ENCODE assay signal across 1 cellular context in genomic region chr15:55407949-55408766, GRCh38.
TF ChIP-seq lines count a peak whose summit lies in the region.

Gene CCPG1 (minus strand): TSS chr15:55408359. CDS start chr15:55389424, 18,935 bp downstream.
Gene PIERCE2 (plus strand): TSS chr15:55408495. CDS start chr15:55408769, 274 bp downstream.

TF ChIP-seq in HepG2, 621 proteins besides CTCF, POLR2A, EP300 and RAD21 (continued from another document and continues in another):
- no peak for TF ChIP-seq ETS1 (CRISPR knock-in tag; IDR thresholded peaks at IDR 0.05)
- no peak for TF ChIP-seq ZBTB1 (CRISPR knock-in tag; IDR thresholded peaks at IDR 0.05; ENCODE audit: borderline replicate concordance)
- TF ChIP-seq, protein P1, sequence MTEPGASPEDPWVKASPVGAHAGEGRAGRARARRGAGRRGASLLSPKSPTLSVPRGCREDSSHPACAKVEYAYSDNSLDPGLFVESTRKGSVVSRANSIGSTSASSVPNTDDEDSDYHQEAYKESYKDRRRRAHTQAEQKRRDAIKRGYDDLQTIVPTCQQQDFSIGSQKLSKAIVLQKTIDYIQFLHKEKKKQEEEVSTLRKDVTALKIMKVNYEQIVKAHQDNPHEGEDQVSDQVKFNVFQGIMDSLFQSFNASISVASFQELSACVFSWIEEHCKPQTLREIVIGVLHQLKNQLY (CRISPR knock-in tag; IDR thresholded peaks at IDR 0.05) = 0 out of 2 replicates have a peak, but pooled peaks have one; percentile 13
- peak; percentile 32; the same call in 1 of the 2 replicates for TF ChIP-seq HOMEZ (CRISPR knock-in tag; IDR thresholded peaks at IDR 0.05; ENCODE audit: low read depth)
- TF ChIP-seq SIX1 (CRISPR knock-in tag; IDR thresholded peaks at IDR 0.05; ENCODE audit: borderline replicate concordance) = no peak
- TF ChIP-seq ZNF563 (CRISPR knock-in tag; IDR thresholded peaks at IDR 0.05) = peak; percentile 63; the same call in 1 of the 2 replicates
- no peak for TF ChIP-seq ZC3H4 (CRISPR knock-in tag; IDR thresholded peaks at IDR 0.05; ENCODE audit: borderline replicate concordance)
- no peak for TF ChIP-seq PHF5A (CRISPR knock-in tag; IDR thresholded peaks at IDR 0.05; ENCODE audit: low read depth, unreplicated experiment)
- TF ChIP-seq ZEB1 (IDR thresholded peaks at IDR 0.05; ENCODE audit: insufficient replicate concordance, low read depth) = no peak
- TF ChIP-seq HHEX (CRISPR knock-in tag; IDR thresholded peaks at IDR 0.05) = no peak
- TF ChIP-seq KAT7 (CRISPR knock-in tag; IDR thresholded peaks at IDR 0.05; ENCODE audit: borderline replicate concordance) = peak; percentile 74
- no peak for TF ChIP-seq ZFP36L2 (CRISPR knock-in tag; IDR thresholded peaks at IDR 0.05)
- TF ChIP-seq SRSF9 (IDR thresholded peaks at IDR 0.05; ENCODE audit: borderline replicate concordance, insufficient read depth, low read depth, low read length, poor library complexity, severe bottlenecking) = no peak
- TF ChIP-seq, protein P2, sequence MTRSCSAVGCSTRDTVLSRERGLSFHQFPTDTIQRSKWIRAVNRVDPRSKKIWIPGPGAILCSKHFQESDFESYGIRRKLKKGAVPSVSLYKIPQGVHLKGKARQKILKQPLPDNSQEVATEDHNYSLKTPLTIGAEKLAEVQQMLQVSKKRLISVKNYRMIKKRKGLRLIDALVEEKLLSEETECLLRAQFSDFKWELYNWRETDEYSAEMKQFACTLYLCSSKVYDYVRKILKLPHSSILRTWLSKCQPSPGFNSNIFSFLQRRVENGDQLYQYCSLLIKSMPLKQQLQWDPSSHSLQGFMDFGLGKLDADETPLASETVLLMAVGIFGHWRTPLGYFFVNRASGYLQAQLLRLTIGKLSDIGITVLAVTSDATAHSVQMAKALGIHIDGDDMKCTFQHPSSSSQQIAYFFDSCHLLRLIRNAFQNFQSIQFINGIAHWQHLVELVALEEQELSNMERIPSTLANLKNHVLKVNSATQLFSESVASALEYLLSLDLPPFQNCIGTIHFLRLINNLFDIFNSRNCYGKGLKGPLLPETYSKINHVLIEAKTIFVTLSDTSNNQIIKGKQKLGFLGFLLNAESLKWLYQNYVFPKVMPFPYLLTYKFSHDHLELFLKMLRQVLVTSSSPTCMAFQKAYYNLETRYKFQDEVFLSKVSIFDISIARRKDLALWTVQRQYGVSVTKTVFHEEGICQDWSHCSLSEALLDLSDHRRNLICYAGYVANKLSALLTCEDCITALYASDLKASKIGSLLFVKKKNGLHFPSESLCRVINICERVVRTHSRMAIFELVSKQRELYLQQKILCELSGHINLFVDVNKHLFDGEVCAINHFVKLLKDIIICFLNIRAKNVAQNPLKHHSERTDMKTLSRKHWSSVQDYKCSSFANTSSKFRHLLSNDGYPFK (CRISPR knock-in tag; IDR thresholded peaks at IDR 0.05; ENCODE audit: borderline replicate concordance) = peak; percentile 71; the same call in 1 of the 2 replicates
- peak; percentile 61 for TF ChIP-seq YY1 (IDR thresholded peaks at IDR 0.05; ENCODE audit: insufficient read depth, insufficient replicate concordance, low read depth, low read length)
- peak; percentile 86 for TF ChIP-seq ZFX (CRISPR knock-in tag; IDR thresholded peaks at IDR 0.05; ENCODE audit: low read depth)
- TF ChIP-seq CC2D1A (CRISPR knock-in tag; IDR thresholded peaks at IDR 0.05) = no peak
- TF ChIP-seq MEIS2 (CRISPR knock-in tag; IDR thresholded peaks at IDR 0.05) = no peak; the same call in 1 of the 2 replicates
- no peak for TF ChIP-seq ZNF138 (CRISPR knock-in tag; IDR thresholded peaks at IDR 0.05; ENCODE audit: low read depth)
- TF ChIP-seq MED1 (CRISPR knock-in tag; IDR thresholded peaks at IDR 0.05) = peak; percentile 53; the same call in 1 of the 2 replicates
- peak; percentile 70; the same call in 1 of the 2 replicates for TF ChIP-seq IRF2 (CRISPR knock-in tag; IDR thresholded peaks at IDR 0.05)
- TF ChIP-seq BATF2 (CRISPR knock-in tag; IDR thresholded peaks at IDR 0.05) = no peak
- TF ChIP-seq ZNF597 (CRISPR knock-in tag; IDR thresholded peaks at IDR 0.05) = no peak
- peak; percentile 87; the same call in 1 of the 2 replicates for TF ChIP-seq MXD1 (CRISPR knock-in tag; IDR thresholded peaks at IDR 0.05)
- peak; percentile 88 for TF ChIP-seq ZBTB7B (CRISPR knock-in tag; IDR thresholded peaks at IDR 0.05)
- no peak for TF ChIP-seq KLF13 (CRISPR knock-in tag; IDR thresholded peaks at IDR 0.05)
- TF ChIP-seq, protein P3, sequence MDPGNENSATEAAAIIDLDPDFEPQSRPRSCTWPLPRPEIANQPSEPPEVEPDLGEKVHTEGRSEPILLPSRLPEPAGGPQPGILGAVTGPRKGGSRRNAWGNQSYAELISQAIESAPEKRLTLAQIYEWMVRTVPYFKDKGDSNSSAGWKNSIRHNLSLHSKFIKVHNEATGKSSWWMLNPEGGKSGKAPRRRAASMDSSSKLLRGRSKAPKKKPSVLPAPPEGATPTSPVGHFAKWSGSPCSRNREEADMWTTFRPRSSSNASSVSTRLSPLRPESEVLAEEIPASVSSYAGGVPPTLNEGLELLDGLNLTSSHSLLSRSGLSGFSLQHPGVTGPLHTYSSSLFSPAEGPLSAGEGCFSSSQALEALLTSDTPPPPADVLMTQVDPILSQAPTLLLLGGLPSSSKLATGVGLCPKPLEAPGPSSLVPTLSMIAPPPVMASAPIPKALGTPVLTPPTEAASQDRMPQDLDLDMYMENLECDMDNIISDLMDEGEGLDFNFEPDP (CRISPR knock-in tag; conservative IDR thresholded peaks at IDR 0.05) = no peak
- TF ChIP-seq ONECUT2 (CRISPR knock-in tag; IDR thresholded peaks at IDR 0.05) = 0 out of 2 replicates have a peak, but pooled peaks have one; percentile 2
- peak; percentile 97 for TF ChIP-seq ZNF335 (CRISPR knock-in tag; IDR thresholded peaks at IDR 0.05)
- TF ChIP-seq, protein P4, sequence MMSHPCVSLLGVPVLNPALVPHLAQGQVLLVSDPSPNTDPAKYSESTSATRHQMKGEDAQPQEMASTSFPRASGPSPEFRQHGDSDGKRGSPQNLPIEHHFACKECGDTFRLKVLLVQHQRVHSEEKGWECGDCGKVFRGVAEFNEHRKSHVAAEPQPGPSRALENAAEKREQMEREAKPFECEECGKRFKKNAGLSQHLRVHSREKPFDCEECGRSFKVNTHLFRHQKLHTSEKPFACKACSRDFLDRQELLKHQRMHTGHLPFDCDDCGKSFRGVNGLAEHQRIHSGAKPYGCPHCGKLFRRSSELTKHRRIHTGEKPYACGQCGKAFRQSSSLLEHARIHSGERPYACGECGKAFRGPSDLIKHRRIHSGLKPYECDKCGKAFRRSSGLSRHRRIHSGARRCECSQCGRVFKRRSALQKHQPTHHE (CRISPR knock-in tag; IDR thresholded peaks at IDR 0.05; ENCODE audit: borderline replicate concordance) = peak; percentile 51; the same call in 1 of the 2 replicates
- peak; percentile 70; the same call in 1 of the 2 replicates for TF ChIP-seq AKAP8 (CRISPR knock-in tag; IDR thresholded peaks at IDR 0.05)
- peak; percentile 92 for TF ChIP-seq RFX1 (IDR thresholded peaks at IDR 0.05)
- TF ChIP-seq FOXJ3 (CRISPR knock-in tag; IDR thresholded peaks at IDR 0.05; ENCODE audit: borderline replicate concordance) = peak; percentile 53; the same call in 1 of the 2 replicates
- TF ChIP-seq, protein P5, sequence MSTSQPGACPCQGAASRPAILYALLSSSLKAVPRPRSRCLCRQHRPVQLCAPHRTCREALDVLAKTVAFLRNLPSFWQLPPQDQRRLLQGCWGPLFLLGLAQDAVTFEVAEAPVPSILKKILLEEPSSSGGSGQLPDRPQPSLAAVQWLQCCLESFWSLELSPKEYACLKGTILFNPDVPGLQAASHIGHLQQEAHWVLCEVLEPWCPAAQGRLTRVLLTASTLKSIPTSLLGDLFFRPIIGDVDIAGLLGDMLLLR (CRISPR knock-in tag; IDR thresholded peaks at IDR 0.05) = peak; percentile 47; the same call in 1 of the 2 replicates
- TF ChIP-seq BRF2 (CRISPR knock-in tag; IDR thresholded peaks at IDR 0.05) = 0 out of 2 replicates have a peak, but pooled peaks have one; percentile 42
- no peak for TF ChIP-seq ZNF614 (CRISPR knock-in tag; IDR thresholded peaks at IDR 0.05; ENCODE audit: borderline replicate concordance)
- peak; percentile 59 for TF ChIP-seq PHF20 (CRISPR knock-in tag; IDR thresholded peaks at IDR 0.05)
- TF ChIP-seq, protein P6, sequence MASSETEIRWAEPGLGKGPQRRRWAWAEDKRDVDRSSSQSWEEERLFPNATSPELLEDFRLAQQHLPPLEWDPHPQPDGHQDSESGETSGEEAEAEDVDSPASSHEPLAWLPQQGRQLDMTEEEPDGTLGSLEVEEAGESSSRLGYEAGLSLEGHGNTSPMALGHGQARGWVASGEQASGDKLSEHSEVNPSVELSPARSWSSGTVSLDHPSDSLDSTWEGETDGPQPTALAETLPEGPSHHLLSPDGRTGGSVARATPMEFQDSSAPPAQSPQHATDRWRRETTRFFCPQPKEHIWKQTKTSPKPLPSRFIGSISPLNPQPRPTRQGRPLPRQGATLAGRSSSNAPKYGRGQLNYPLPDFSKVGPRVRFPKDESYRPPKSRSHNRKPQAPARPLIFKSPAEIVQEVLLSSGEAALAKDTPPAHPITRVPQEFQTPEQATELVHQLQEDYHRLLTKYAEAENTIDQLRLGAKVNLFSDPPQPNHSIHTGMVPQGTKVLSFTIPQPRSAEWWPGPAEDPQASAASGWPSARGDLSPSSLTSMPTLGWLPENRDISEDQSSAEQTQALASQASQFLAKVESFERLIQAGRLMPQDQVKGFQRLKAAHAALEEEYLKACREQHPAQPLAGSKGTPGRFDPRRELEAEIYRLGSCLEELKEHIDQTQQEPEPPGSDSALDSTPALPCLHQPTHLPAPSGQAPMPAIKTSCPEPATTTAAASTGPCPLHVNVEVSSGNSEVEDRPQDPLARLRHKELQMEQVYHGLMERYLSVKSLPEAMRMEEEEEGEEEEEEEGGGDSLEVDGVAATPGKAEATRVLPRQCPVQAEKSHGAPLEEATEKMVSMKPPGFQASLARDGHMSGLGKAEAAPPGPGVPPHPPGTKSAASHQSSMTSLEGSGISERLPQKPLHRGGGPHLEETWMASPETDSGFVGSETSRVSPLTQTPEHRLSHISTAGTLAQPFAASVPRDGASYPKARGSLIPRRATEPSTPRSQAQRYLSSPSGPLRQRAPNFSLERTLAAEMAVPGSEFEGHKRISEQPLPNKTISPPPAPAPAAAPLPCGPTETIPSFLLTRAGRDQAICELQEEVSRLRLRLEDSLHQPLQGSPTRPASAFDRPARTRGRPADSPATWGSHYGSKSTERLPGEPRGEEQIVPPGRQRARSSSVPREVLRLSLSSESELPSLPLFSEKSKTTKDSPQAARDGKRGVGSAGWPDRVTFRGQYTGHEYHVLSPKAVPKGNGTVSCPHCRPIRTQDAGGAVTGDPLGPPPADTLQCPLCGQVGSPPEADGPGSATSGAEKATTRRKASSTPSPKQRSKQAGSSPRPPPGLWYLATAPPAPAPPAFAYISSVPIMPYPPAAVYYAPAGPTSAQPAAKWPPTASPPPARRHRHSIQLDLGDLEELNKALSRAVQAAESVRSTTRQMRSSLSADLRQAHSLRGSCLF (CRISPR knock-in tag; IDR thresholded peaks at IDR 0.05; ENCODE audit: borderline replicate concordance) = no peak
